2 cellular contexts compared by ENCODE assay signal in the genomic region with DNA sequence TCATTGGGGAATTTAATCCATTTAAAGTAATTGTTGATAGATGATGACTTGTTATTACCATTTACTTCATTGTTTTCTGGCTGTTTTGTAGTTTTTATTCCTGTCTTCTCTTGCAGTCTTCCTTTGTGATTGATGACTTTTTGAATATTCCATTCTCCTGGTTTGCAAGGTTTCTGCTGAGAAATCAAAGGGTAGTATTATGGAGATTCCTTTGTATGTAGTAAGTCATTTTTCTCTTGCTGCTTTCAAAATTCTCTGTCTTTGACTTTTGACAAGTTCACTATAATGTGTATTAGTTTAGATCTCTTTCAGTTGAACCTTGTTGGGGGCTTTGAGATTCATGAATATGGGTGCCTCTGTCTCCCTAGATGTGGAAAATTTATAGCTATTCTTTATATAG.
TF ChIP-seq lines count a peak whose summit lies in the region.

No MANE protein-coding gene starts in this region.

TF ChIP-seq in HCT116, 20 proteins besides CTCF, POLR2A, EP300 and RAD21:
- no peak for TF ChIP-seq SRF (IDR thresholded peaks at IDR 0.05; ENCODE audit: low read depth)
- 0 out of 2 replicates have a peak, but pooled peaks have one; percentile 37 for TF ChIP-seq CBX3 (IDR thresholded peaks at IDR 0.05; ENCODE audit: low read depth)

TF ChIP-seq in K562, 482 proteins besides CTCF, POLR2A, EP300 and RAD21:
- TF ChIP-seq HSF4 (CRISPR knock-in tag; IDR thresholded peaks at IDR 0.05; ENCODE audit: borderline replicate concordance): no peak
- TF ChIP-seq CBX2 (IDR thresholded peaks at IDR 0.05; ENCODE audit: insufficient read depth, low read length, poor library complexity, severe bottlenecking): no peak
- TF ChIP-seq ZFP1 (CRISPR knock-in tag; IDR thresholded peaks at IDR 0.05): no peak
- no peak for TF ChIP-seq ZNF224 (CRISPR knock-in tag; IDR thresholded peaks at IDR 0.05)
- TF ChIP-seq, protein P1, sequence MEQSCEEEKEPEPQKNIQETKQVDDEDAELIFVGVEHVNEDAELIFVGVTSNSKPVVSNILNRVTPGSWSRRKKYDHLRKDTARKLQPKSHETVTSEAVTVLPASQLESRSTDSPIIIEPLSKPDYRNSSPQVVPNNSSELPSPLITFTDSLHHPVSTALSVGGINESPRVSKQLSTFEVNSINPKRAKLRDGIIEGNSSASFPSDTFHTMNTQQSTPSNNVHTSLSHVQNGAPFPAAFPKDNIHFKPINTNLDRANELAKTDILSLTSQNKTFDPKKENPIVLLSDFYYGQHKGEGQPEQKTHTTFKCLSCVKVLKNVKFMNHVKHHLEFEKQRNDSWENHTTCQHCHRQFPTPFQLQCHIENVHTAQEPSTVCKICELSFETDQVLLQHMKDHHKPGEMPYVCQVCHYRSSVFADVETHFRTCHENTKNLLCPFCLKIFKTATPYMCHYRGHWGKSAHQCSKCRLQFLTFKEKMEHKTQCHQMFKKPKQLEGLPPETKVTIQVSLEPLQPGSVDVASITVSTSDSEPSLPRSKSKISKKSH (CRISPR knock-in tag; IDR thresholded peaks at IDR 0.05): no peak
- TF ChIP-seq ZNF57 (CRISPR knock-in tag; IDR thresholded peaks at IDR 0.05): no peak
- TF ChIP-seq ZC3H4 (CRISPR knock-in tag; IDR thresholded peaks at IDR 0.05; ENCODE audit: borderline replicate concordance): no peak
- TF ChIP-seq SRSF9 (IDR thresholded peaks at IDR 0.05; ENCODE audit: borderline replicate concordance, low read depth, low read length): no peak
- TF ChIP-seq SNRNP70 (optimal IDR thresholded peaks at IDR 0.05; ENCODE audit: low read depth, low read length): no peak
- TF ChIP-seq ZNF507 (tag; conservative IDR thresholded peaks at IDR 0.05): peak; percentile 42
- no peak for TF ChIP-seq CXXC5 (CRISPR knock-in tag; IDR thresholded peaks at IDR 0.05)
- TF ChIP-seq FOXJ3 (CRISPR knock-in tag; IDR thresholded peaks at IDR 0.05): no peak
- TF ChIP-seq BRD4 (IDR thresholded peaks at IDR 0.05): no peak
- TF ChIP-seq, protein P2, sequence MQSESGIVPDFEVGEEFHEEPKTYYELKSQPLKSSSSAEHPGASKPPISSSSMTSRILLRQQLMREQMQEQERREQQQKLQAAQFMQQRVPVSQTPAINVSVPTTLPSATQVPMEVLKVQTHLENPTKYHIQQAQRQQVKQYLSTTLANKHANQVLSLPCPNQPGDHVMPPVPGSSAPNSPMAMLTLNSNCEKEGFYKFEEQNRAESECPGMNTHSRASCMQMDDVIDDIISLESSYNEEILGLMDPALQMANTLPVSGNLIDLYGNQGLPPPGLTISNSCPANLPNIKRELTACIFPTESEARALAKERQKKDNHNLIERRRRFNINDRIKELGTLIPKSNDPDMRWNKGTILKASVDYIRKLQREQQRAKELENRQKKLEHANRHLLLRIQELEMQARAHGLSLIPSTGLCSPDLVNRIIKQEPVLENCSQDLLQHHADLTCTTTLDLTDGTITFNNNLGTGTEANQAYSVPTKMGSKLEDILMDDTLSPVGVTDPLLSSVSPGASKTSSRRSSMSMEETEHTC (IDR thresholded peaks at IDR 0.05): no peak
- TF ChIP-seq, protein P3, sequence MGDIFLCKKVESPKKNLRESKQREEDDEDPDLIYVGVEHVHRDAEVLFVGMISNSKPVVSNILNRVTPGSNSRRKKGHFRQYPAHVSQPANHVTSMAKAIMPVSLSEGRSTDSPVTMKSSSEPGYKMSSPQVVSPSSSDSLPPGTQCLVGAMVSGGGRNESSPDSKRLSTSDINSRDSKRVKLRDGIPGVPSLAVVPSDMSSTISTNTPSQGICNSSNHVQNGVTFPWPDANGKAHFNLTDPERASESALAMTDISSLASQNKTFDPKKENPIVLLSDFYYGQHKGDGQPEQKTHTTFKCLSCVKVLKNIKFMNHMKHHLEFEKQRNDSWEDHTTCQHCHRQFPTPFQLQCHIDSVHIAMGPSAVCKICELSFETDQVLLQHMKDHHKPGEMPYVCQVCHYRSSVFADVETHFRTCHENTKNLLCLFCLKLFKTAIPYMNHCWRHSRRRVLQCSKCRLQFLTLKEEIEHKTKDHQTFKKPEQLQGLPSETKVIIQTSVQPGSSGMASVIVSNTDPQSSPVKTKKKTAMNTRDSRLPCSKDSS (IDR thresholded peaks at IDR 0.05; ENCODE audit: low read depth, partially characterized antibody): peak; percentile 22
- no peak for TF ChIP-seq ZNF316 (IDR thresholded peaks at IDR 0.05)
- 0 out of 2 replicates have a peak, but pooled peaks have one; percentile 33 for TF ChIP-seq CBX5 (IDR thresholded peaks at IDR 0.05; ENCODE audit: borderline replicate concordance, low read depth)
